Comparison of ENCODE assay signal across 22 cellular contexts in the genomic region with DNA sequence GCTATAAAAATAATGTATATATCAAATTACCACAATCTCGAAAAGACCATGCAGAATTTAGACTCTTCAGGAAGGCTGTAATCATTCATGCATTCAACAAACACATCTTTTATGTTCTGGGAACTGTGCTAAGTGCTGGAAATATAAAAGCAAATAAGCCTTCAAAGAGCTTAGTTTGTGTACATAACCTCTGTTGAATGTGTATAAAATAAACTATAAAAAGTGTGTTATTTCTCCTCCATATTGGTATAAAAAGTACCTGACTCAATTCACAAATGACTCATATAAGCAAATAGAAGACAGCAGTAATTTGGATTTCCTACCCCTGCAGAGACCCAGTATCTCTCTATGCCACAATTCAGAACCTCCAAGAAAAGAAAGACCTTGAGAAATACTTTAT. TPM values are rescaled to one million over a fixed set of nuclear protein-coding genes. Genes with fewer than 3 reads are reported as not detected.
DNase-seq lines count a peak whose midpoint lies in the region; ATAC-seq, FAIRE-seq and TF ChIP-seq lines count a peak whose summit lies in the region.
"Had no signal": no experiment of that assay in that cellular context is flagged by ENCODE, and none has a peak within 500 bp of the region (broad histone marks: within the 10 kb centered on the region; RNA-seq: fewer than 3 reads in every experiment).

No MANE protein-coding gene starts in this region.

- POLR2A ChIA-PET in IMR-90 (lab: Charles Lee; ENCODE audit: unreplicated experiment), result no interaction called here

- no CpG with 5 or more reads among the region's 1 CpG for WGBS in IMR-90 (ENCODE audit: extremely low coverage in 2 of 2, insufficient read length in 1 of 2), 2 experiments
- WGBS in small intestine, 3 donors, result 73 to 86% (median 86%) methylated on average over 1 of the region's 1 CpG

- no peak overlapping the region for H2AK9ac ChIP-seq in IMR-90 (replicated peaks; ENCODE audit: low read depth, low read length, poor library complexity)

- intact Hi-C loops in IMR-90 (cut with micrococcal nuclease), result no loop called here
- intact Hi-C loops in uterus (cut with DNase I; ENCODE audit: low total_unique reads), result no loop called here

- FAIRE-seq in small intestine (lab: Jason Lieb, UNC), result no peak

- peaks cover 30% of the 10 kb centered on the region; the same call in 1 of the 2 replicates for H4K20me1 ChIP-seq in IMR-90 (ENCODE audit: insufficient read depth, low read length)

- H4K8ac ChIP-seq in IMR-90 (ENCODE audit: low read depth in 2 of 2, low read length in 2 of 2), result no peak overlapping the region

- no peak overlapping the region for H2AFZ ChIP-seq in IMR-90 (replicated peaks; ENCODE audit: low read length, poor library complexity)

- H3K27ac ChIP-seq in IMR-90 (ENCODE audit: insufficient read depth, low read length) (no peak overlapping the region), small intestine (ENCODE audit: low read depth in 1 of 2, low read length in 1 of 2) (no peak overlapping the region), uterus (no peak overlapping the region)
- H3K27ac ChIP-seq: cardiac muscle cell, dorsolateral prefrontal cortex, skin epidermis had no signal

- no peak overlapping the region for H3K23ac ChIP-seq in IMR-90 (ENCODE audit: low read depth, low read length)

- H3K4me2 ChIP-seq in IMR-90 (ENCODE audit: low read depth, low read length), result peak overlapping the region; percentile 67; the same call in 1 of the 2 replicates

- H3K27me3 ChIP-seq in IMR-90 (ENCODE audit: control insufficient read depth, insufficient read depth, low read length), result no peaks in the 10 kb centered on the region
- no peaks in the 10 kb centered on the region for H3K27me3 ChIP-seq in small intestine (ENCODE audit: control insufficient read depth in 2 of 2, insufficient read depth in 2 of 2, low read length in 2 of 2)
- H3K27me3 ChIP-seq in uterus, result no peaks in the 10 kb centered on the region
- H3K27me3 ChIP-seq: cardiac muscle cell, dorsolateral prefrontal cortex had no signal

- TF ChIP-seq POLR2A in IMR-90 (IDR thresholded peaks at IDR 0.05; ENCODE audit: low read depth, low read length), result no peak
- no peak for TF ChIP-seq POLR2A in uterus (IDR thresholded peaks at IDR 0.05)

- CTCF ChIA-PET in IMR-90 (lab: Yijun Ruan, JAX), result interaction anchor here (1.0 kb wide), 1 partner anchor 12 kb away, joined by 4 read pairs; no protein-coding TSS in a partner anchor

- H3K4me3 ChIP-seq in IMR-90 (ENCODE audit: insufficient read depth, low read depth, low read length) (no peak overlapping the region), astrocyte of the spinal cord (ENCODE audit: low read depth, low read length) (no peak overlapping the region), small intestine (ENCODE audit: low read depth in 1 of 2, low read length in 2 of 2) (no peak overlapping the region), uterus (no peak overlapping the region)
- H3K4me3 ChIP-seq: cardiac muscle cell, dorsolateral prefrontal cortex, skin epidermis had no signal

- H3K79me1 ChIP-seq in IMR-90 (ENCODE audit: low read depth in 1 of 2, low read length in 2 of 2), result peaks cover 19 to 30% of the 10 kb centered on the region in 2 experiments

- ATAC-seq in IMR-90 (ENCODE audit: low read depth) (peak; percentile 51), GM19455 (IDR thresholded peaks at IDR 0.05; ENCODE audit: unreplicated experiment) (no peak)
- ATAC-seq: activated T-cell treated with anti-CD3 and anti-CD28 coated beads, Interleukin-2, amount 50 U/mL, for 72 hours; esophagus mucosa; natural killer cell treated with Interleukin-12 subunit alpha and Interleukin-12 subunit beta and Interleukin-15 and Interleukin-18, amount 100 ng/mL, for 72 hours had no signal

- no peak overlapping the region for H3K9ac ChIP-seq in IMR-90 (ENCODE audit: low read depth, low read length)

- H2BK15ac ChIP-seq in IMR-90 (ENCODE audit: low read depth, low read length), result no peak overlapping the region

- no peak overlapping the region for H4K5ac ChIP-seq in IMR-90 (ENCODE audit: low read depth, low read length)

- no peaks in the 10 kb centered on the region for H3K9me1 ChIP-seq in IMR-90 (ENCODE audit: insufficient read depth, low read length)

- H3K18ac ChIP-seq in IMR-90 (ENCODE audit: low read depth, low read length), result no peak overlapping the region

- H3K14ac ChIP-seq in IMR-90 (replicated peaks; ENCODE audit: low read depth, low read length), result no peak overlapping the region

- no peak overlapping the region for H2BK20ac ChIP-seq in IMR-90 (ENCODE audit: low read depth, low read length)

- H3K9me3 ChIP-seq in IMR-90 (ENCODE audit: control insufficient read depth, insufficient read depth, low read length), result no peaks in the 10 kb centered on the region
- H3K9me3 ChIP-seq in small intestine (ENCODE audit: control insufficient read depth, low read depth), result no peaks in the 10 kb centered on the region
- H3K9me3 ChIP-seq in uterus, result no peaks in the 10 kb centered on the region

- H4K91ac ChIP-seq in IMR-90 (ENCODE audit: insufficient read depth, low read depth, low read length), result no peak overlapping the region

- no peak for TF ChIP-seq RAD21 in IMR-90 (IDR thresholded peaks at IDR 0.05; ENCODE audit: low read length)

- BruUV-seq in IMR-90 (replicated peaks; lab: Mats Ljungman, UMichigan), result no TSS peak

- H2AK5ac ChIP-seq in IMR-90 (ENCODE audit: low read depth, low read length), result no peak overlapping the region

- H3K56ac ChIP-seq in IMR-90 (ENCODE audit: extremely low read depth, insufficient read depth, low read length), result no peak overlapping the region

- TF ChIP-seq CTCF in IMR-90 (conservative IDR thresholded peaks at IDR 0.05; ENCODE audit: low read depth, low read length) (no peak), astrocyte of the spinal cord (IDR thresholded peaks at IDR 0.05; ENCODE audit: low read depth, low read length) (no peak), uterus (IDR thresholded peaks at IDR 0.05) (no peak)

- dilution Hi-C loops in IMR-90 (cut with HindIII; ENCODE audit: low sequenced_read_pairs, unreplicated experiment), result no loop called here

- DNase-seq in DMS53 (lab: John Stamatoyannopoulos, UW), result peak; percentile 97
- DNase-seq in IMR-90, result peak; percentile 41
- DNase-seq in NCI-H2081 (lab: John Stamatoyannopoulos, UW), result peak; percentile 42 to 86
- DNase-seq in astrocyte of the spinal cord (ENCODE audit: low read depth, low spot score), result peak; percentile 23
- no peak for DNase-seq in amygdala (lab: John Stamatoyannopoulos, UW)
- no peak for DNase-seq in small intestine
- no peak for DNase-seq in uterus
- DNase-seq: activated CD4-positive, alpha-beta T cell treated with anti-CD3 and anti-CD28 coated beads, Interleukin-2, amount 50 U/mL, for 48 hours; activated T-cell treated with anti-CD3 and anti-CD28 coated beads, Interleukin-2, amount 50 U/mL, for 72 hours; dorsolateral prefrontal cortex; GF-D8; mammary epithelial cell; NK-92 treated with Interleukin-12 subunit alpha and Interleukin-12 subunit beta, amount 100 ng/mL, for 24 hours; stimulated activated CD4-positive, alpha-beta T cell treated with anti-CD3 and anti-CD28 coated beads, Interleukin-4, amount 100 ng/mL, for 4 hours; stimulated activated CD8-positive, alpha-beta memory T cell treated with anti-CD3 and anti-CD28 coated beads, Interleukin-4, amount 100 ng/mL, for 48 hours; substantia nigra; T-helper 1 cell had no signal

- H3K36me3 ChIP-seq in IMR-90 (ENCODE audit: control insufficient read depth, insufficient read depth, low read length), result 0 out of 2 replicates have a peak, but pooled peaks cover 5% of the 10 kb centered on the region
- H3K36me3 ChIP-seq in small intestine (ENCODE audit: control insufficient read depth in 2 of 2, insufficient read depth in 2 of 2, low read length in 2 of 2), result peaks cover 0 to 3% of the 10 kb centered on the region in 2 donors
- no peaks in the 10 kb centered on the region for H3K36me3 ChIP-seq in uterus

- H2BK5ac ChIP-seq in IMR-90 (ENCODE audit: low read depth, low read length, poor library complexity, severe bottlenecking), result no peak overlapping the region

- no peak overlapping the region for H3K4ac ChIP-seq in IMR-90 (ENCODE audit: low read depth, low read length)

- in situ Hi-C loops in IMR-90 (cut with MboI; ENCODE audit: low sequenced_read_pairs), result no loop called here
- in situ Hi-C loops in astrocyte of the spinal cord (cut with HindIII; ENCODE audit: low sequenced_read_pairs), result no loop called here

- no peak overlapping the region for H2BK120ac ChIP-seq in IMR-90 (ENCODE audit: low read depth, low read length)

- H3K4me1 ChIP-seq in IMR-90 (ENCODE audit: control insufficient read depth, insufficient read depth, low read length) (peaks cover 1% of the 10 kb centered on the region; the same call in 1 of the 2 replicates), small intestine (ENCODE audit: control insufficient read depth in 2 of 2, insufficient read depth in 1 of 2, low read depth in 1 of 2, low read length in 1 of 2) (no peaks in the 10 kb centered on the region), uterus (no peaks in the 10 kb centered on the region)

TF ChIP-seq in IMR-90, 13 proteins besides CTCF, POLR2A, EP300 and RAD21:
- no peak for TF ChIP-seq CEBPB (IDR thresholded peaks at IDR 0.05; ENCODE audit: low read depth, low read length)
- TF ChIP-seq MAZ (IDR thresholded peaks at IDR 0.05; ENCODE audit: borderline replicate concordance, low read depth, low read length), result no peak
- TF ChIP-seq RCOR1 (IDR thresholded peaks at IDR 0.05; ENCODE audit: insufficient replicate concordance, low read length), result no peak
- TF ChIP-seq MAFK (IDR thresholded peaks at IDR 0.05; ENCODE audit: low read depth, low read length), result no peak
- TF ChIP-seq BHLHE40 (IDR thresholded peaks at IDR 0.05; ENCODE audit: low read depth, low read length), result no peak
- TF ChIP-seq NFE2L2 (IDR thresholded peaks at IDR 0.05; ENCODE audit: low read depth, low read length), result no peak
- no peak for TF ChIP-seq SMC3 (IDR thresholded peaks at IDR 0.05; ENCODE audit: low read depth, low read length)

RNA-seq across cellular contexts. Expression of a gene that starts 36.8 kb away (rescaled TPM):
- total RNA-seq in IMR-90 (2012; rRNA removed) (37.5 and 37.8 TPM in 2 replicates), uterus (10 to 100 TPM in 3 of 4 donors, 1 to 10 TPM in 1; 9.4 to 47.6 (median 33.5) TPM)
- polyA plus RNA-seq in IMR-90 (2012; rRNA removed) (11.0 and 12.3 TPM in 2 replicates), small intestine (1 to 10 TPM; 3.5 to 8.6 (median 6.7) TPM)
- 3.6 and 8.0 TPM in 2 replicates for polyA plus RNA-seq in IMR-90 (2012; cell fraction: cytosol; rRNA removed)
- polyA plus RNA-seq in IMR-90 (2012; cell fraction: nucleus; rRNA removed; ENCODE audit: low replicate concordance), result 8.8 and 34.1 TPM in 2 replicates

Comparison
In these comparisons a context has a peak if more than half of its experiments do, and no peak if none do; other contexts are left out.
1. DNase-seq: peak in DMS53 (single experiment), IMR-90 (single experiment), NCI-H2081 (2 of 2) and astrocyte of the spinal cord (single experiment); none in amygdala (0 of 56), small intestine (single experiment) and uterus (0 of 2).